Comparison of ENCODE assay signal across 21 cellular contexts in genomic region chr10:133218891-133219290, GRCh38. TPM values are rescaled to one million over a fixed set of nuclear protein-coding genes. Genes with fewer than 3 reads are reported as not detected.
DNase-seq lines count a peak whose midpoint lies in the region; ATAC-seq and TF ChIP-seq lines count a peak whose summit lies in the region.
"Had no signal": no experiment of that assay in that cellular context is flagged by ENCODE, and none has a peak within 500 bp of the region (broad histone marks: within the 10 kb centered on the region; RNA-seq: fewer than 3 reads in every experiment).

No MANE protein-coding gene starts in this region.

- no peak overlapping the region for H3K4me3 ChIP-seq in BLaER1 treated with 17β-estradiol and CSF1 and Interleukin-3, amounts not matched to agents 10 nM and 100 nM
- H3K4me3 ChIP-seq in MM.1S (ENCODE audit: low read length) (no peak overlapping the region), iPS-15b (ENCODE audit: low read depth, low read length) (no peak overlapping the region)
- H3K4me3 ChIP-seq: A549, HAP-1 had no signal

- H3K9me2 ChIP-seq in MM.1S (replicated peaks; ENCODE audit: insufficient read depth, low read length), result no peaks in the 10 kb centered on the region

- peaks cover under 1 to 22% (median 12%) of the 10 kb centered on the region in 11 experiments; a peak in 11 of 22 replicates for H3K27me3 ChIP-seq in BLaER1 treated with 17β-estradiol and CSF1 and Interleukin-3, amounts not matched to agents 10 nM and 100 nM
- H3K27me3 ChIP-seq in MM.1S (replicated peaks; ENCODE audit: insufficient read depth, low read length) (peaks cover 36% of the 10 kb centered on the region), iPS-15b (ENCODE audit: control insufficient read depth, insufficient read depth, low read length) (no peaks in the 10 kb centered on the region)

- no peaks in the 10 kb centered on the region for H3K9me3 ChIP-seq in BLaER1 treated with 17β-estradiol and CSF1 and Interleukin-3, amounts not matched to agents 10 nM and 100 nM (replicated peaks in 1 of 11)
- H3K9me3 ChIP-seq in MM.1S (replicated peaks; ENCODE audit: insufficient read depth, low read length) (no peaks in the 10 kb centered on the region), iPS-15b (ENCODE audit: control insufficient read depth, insufficient read depth, low read length) (no peaks in the 10 kb centered on the region)
- H3K9me3 ChIP-seq: A549, BE2C, Caco-2, HAP-1 had no signal

- no peak overlapping the region for H3K27ac Mint-ChIP-seq in stimulated activated memory B cell treated with anti-CD40 and anti-IgM and Interleukin-4, amounts not matched to agents 10 μg/mL and 1 μg/mL and 100 μg/mL, for 72 hours
- H3K27ac Mint-ChIP-seq in activated CD8-positive, alpha-beta memory T cell treated with anti-CD3 and anti-CD28 coated beads, Interleukin-2, amount 10 ng/mL, durations not matched to agents 7 days and 5 days, result no peak overlapping the region
- H3K27ac Mint-ChIP-seq: CD4-positive, CD25-positive, alpha-beta regulatory T cell; CD8-positive, alpha-beta T cell; HFFc6 had no signal

- 0 out of 2 replicates have a peak overlapping the region, but pooled peaks have one; percentile 19 for H2AFZ ChIP-seq in MM.1S (ENCODE audit: low read length)

- DNase-seq in MM.1S (no peak), NCI-H345 (lab: John Stamatoyannopoulos, UW) (no peak)
- no peak for DNase-seq in activated CD8-positive, alpha-beta memory T cell treated with anti-CD3 and anti-CD28 coated beads, Interleukin-2, amount 10 ng/mL, durations not matched to agents 7 days and 5 days
- DNase-seq: 8988T; ACHN; AML-193; BE2C; Caco-2; CD4-positive, CD25-positive, alpha-beta regulatory T cell; DMS153; DND-41; HFFc6 had no signal

- H3K4me2 ChIP-seq in BLaER1 treated with 17β-estradiol and CSF1 and Interleukin-3, amounts not matched to agents 10 nM and 100 nM, result peak overlapping the region in 8 of 11 experiments; percentile 60 to 79 (median 68); a peak in 13 of 22 replicates
- H3K4me2 ChIP-seq in MM.1S (ENCODE audit: low read depth, low read length), result peak overlapping the region; percentile 47
- H3K4me2 ChIP-seq: A549 had no signal

- H3K9ac ChIP-seq in BLaER1 treated with 17β-estradiol and CSF1 and Interleukin-3, amounts not matched to agents 10 nM and 100 nM, result no peak overlapping the region
- H3K9ac ChIP-seq in MM.1S (ENCODE audit: low read length) (no peak overlapping the region), iPS-15b (ENCODE audit: low read depth, low read length) (peak overlapping the region; percentile 47)

- H3F3A ChIP-seq in MM.1S (ENCODE audit: insufficient read depth, low read length), result no peaks in the 10 kb centered on the region

- no peak overlapping the region for H3K27ac ChIP-seq in BLaER1 treated with 17β-estradiol and CSF1 and Interleukin-3, amounts not matched to agents 10 nM and 100 nM
- no peak overlapping the region for H3K27ac ChIP-seq in MM.1S (ENCODE audit: low read length)
- H3K27ac ChIP-seq: A549, C4-2B had no signal

- H3K4me1 ChIP-seq in BLaER1 treated with 17β-estradiol and CSF1 and Interleukin-3, amounts not matched to agents 10 nM and 100 nM, result peaks cover 4 to 20% (median 16%) of the 10 kb centered on the region in 10 experiments; a peak in 19 of 20 replicates
- H3K4me1 ChIP-seq in MM.1S (ENCODE audit: low read length) (no peaks in the 10 kb centered on the region), iPS-15b (ENCODE audit: control insufficient read depth, insufficient read depth, low read length) (no peaks in the 10 kb centered on the region)
- H3K4me1 ChIP-seq: A549, BE2C, Caco-2, HAP-1 had no signal

- H3K9me3 Mint-ChIP-seq in stimulated activated memory B cell treated with anti-CD40 and anti-IgM and Interleukin-4, amounts not matched to agents 10 μg/mL and 1 μg/mL and 100 μg/mL, for 72 hours, result no peaks in the 10 kb centered on the region
- no peaks in the 10 kb centered on the region for H3K9me3 Mint-ChIP-seq in activated CD8-positive, alpha-beta memory T cell treated with anti-CD3 and anti-CD28 coated beads, Interleukin-2, amount 10 ng/mL, durations not matched to agents 7 days and 5 days (ENCODE audit: low read depth)
- H3K9me3 Mint-ChIP-seq: CD4-positive, CD25-positive, alpha-beta regulatory T cell; CD8-positive, alpha-beta T cell had no signal

- peaks cover 61% of the 10 kb centered on the region for H3K27me3 Mint-ChIP-seq in stimulated activated memory B cell treated with anti-CD40 and anti-IgM and Interleukin-4, amounts not matched to agents 10 μg/mL and 1 μg/mL and 100 μg/mL, for 72 hours
- H3K27me3 Mint-ChIP-seq in activated CD8-positive, alpha-beta memory T cell treated with anti-CD3 and anti-CD28 coated beads, Interleukin-2, amount 10 ng/mL, durations not matched to agents 7 days and 5 days, result peaks cover 5% of the 10 kb centered on the region

- H3K4me3 Mint-ChIP-seq in stimulated activated memory B cell treated with anti-CD40 and anti-IgM and Interleukin-4, amounts not matched to agents 10 μg/mL and 1 μg/mL and 100 μg/mL, for 72 hours, result no peak overlapping the region
- H3K4me3 Mint-ChIP-seq in activated CD8-positive, alpha-beta memory T cell treated with anti-CD3 and anti-CD28 coated beads, Interleukin-2, amount 10 ng/mL, durations not matched to agents 7 days and 5 days, result no peak overlapping the region
- H3K4me3 Mint-ChIP-seq: CD4-positive, CD25-positive, alpha-beta regulatory T cell; CD8-positive, alpha-beta T cell; HFFc6 had no signal

- H3K36me3 ChIP-seq in BLaER1 treated with 17β-estradiol and CSF1 and Interleukin-3, amounts not matched to agents 10 nM and 100 nM, result no peaks in the 10 kb centered on the region
- H3K36me3 ChIP-seq in MM.1S (replicated peaks; ENCODE audit: insufficient read depth, low read length), result no peaks in the 10 kb centered on the region
- peaks cover 12% of the 10 kb centered on the region for H3K36me3 ChIP-seq in iPS-15b (ENCODE audit: control insufficient read depth, insufficient read depth, low read length)
- H3K36me3 ChIP-seq: BE2C, HAP-1 had no signal

- H4K20me1 ChIP-seq in BLaER1 treated with 17β-estradiol and CSF1 and Interleukin-3, amounts not matched to agents 10 nM and 100 nM, result peaks cover 0 to 34% (median 0%) of the 10 kb centered on the region in 11 experiments; a peak in 4 of 22 replicates
- H4K20me1 ChIP-seq in MM.1S (ENCODE audit: insufficient read depth, low read length), result no peaks in the 10 kb centered on the region

- H3K4me1 Mint-ChIP-seq in stimulated activated memory B cell treated with anti-CD40 and anti-IgM and Interleukin-4, amounts not matched to agents 10 μg/mL and 1 μg/mL and 100 μg/mL, for 72 hours, result no peaks in the 10 kb centered on the region
- no peaks in the 10 kb centered on the region for H3K4me1 Mint-ChIP-seq in activated CD8-positive, alpha-beta memory T cell treated with anti-CD3 and anti-CD28 coated beads, Interleukin-2, amount 10 ng/mL, durations not matched to agents 7 days and 5 days
- H3K4me1 Mint-ChIP-seq: CD4-positive, CD25-positive, alpha-beta regulatory T cell had no signal

- H3K79me2 ChIP-seq in MM.1S (ENCODE audit: low read length), result no peaks in the 10 kb centered on the region

- CTCF ChIA-PET in activated CD8-positive, alpha-beta memory T cell treated with anti-CD3 and anti-CD28 coated beads, Interleukin-2, amount 10 ng/mL, durations not matched to agents 7 days and 5 days (lab: Charles Lee), result no interaction called here

- H3K36me3 Mint-ChIP-seq in stimulated activated memory B cell treated with anti-CD40 and anti-IgM and Interleukin-4, amounts not matched to agents 10 μg/mL and 1 μg/mL and 100 μg/mL, for 72 hours, result no peaks in the 10 kb centered on the region
- H3K36me3 Mint-ChIP-seq in activated CD8-positive, alpha-beta memory T cell treated with anti-CD3 and anti-CD28 coated beads, Interleukin-2, amount 10 ng/mL, durations not matched to agents 7 days and 5 days, result no peaks in the 10 kb centered on the region
- H3K36me3 Mint-ChIP-seq: CD4-positive, CD25-positive, alpha-beta regulatory T cell; CD8-positive, alpha-beta T cell had no signal

- no peak for TF ChIP-seq CTCF in MM.1S (IDR thresholded peaks at IDR 0.05; ENCODE audit: low read length)

- peak; percentile 25 for ATAC-seq in stimulated activated memory B cell treated with anti-CD40 and anti-IgM and Interleukin-4, amounts not matched to agents 10 μg/mL and 1 μg/mL and 100 μg/mL, for 72 hours
- no peak for ATAC-seq in activated CD8-positive, alpha-beta memory T cell treated with anti-CD3 and anti-CD28 coated beads, Interleukin-2, amount 10 ng/mL, durations not matched to agents 7 days and 5 days
- no peak for ATAC-seq in SK-N-SH treated with all-trans-retinoic acid at 6 μM for 48 hours
- ATAC-seq: CD8-positive, alpha-beta T cell had no signal

TF ChIP-seq in SK-N-SH treated with all-trans-retinoic acid at 6 μM for 48 hours, 23 proteins besides CTCF, POLR2A, EP300 and RAD21 (continues in another document):
- TF ChIP-seq SNAI2 (CRISPR knock-in tag; IDR thresholded peaks at IDR 0.05), result no peak
- no peak for TF ChIP-seq PATZ1 (CRISPR knock-in tag; IDR thresholded peaks at IDR 0.05; ENCODE audit: borderline replicate concordance)

RNA-seq across cellular contexts. Expression of gene UTF1, which starts 11.1 kb away (rescaled TPM):
- total RNA-seq in activated CD8-positive, alpha-beta memory T cell treated with anti-CD3 and anti-CD28 coated beads, Interleukin-2, amount 10 ng/mL, durations not matched to agents 7 days and 5 days, result not detected
- total RNA-seq: Caco-2; CD4-positive, CD25-positive, alpha-beta regulatory T cell; CD8-positive, alpha-beta T cell; H4; HFFc6 had no signal

RNA-seq across cellular contexts. Expression of gene VENTX, which starts 18.8 kb away (rescaled TPM):
- under 1 TPM in 1 of 2 experiments, not detected in 1; 0.12 TPM for total RNA-seq in activated CD8-positive, alpha-beta memory T cell treated with anti-CD3 and anti-CD28 coated beads, Interleukin-2, amount 10 ng/mL, durations not matched to agents 7 days and 5 days
- total RNA-seq: Caco-2; CD4-positive, CD25-positive, alpha-beta regulatory T cell; CD8-positive, alpha-beta T cell; H4; HFFc6 had no signal

RNA-seq across cellular contexts. Expression of gene ADAM8, which starts 57.8 kb away (rescaled TPM):
- 100 to 1,000 TPM; 142 to 173 TPM for total RNA-seq in activated CD8-positive, alpha-beta memory T cell treated with anti-CD3 and anti-CD28 coated beads, Interleukin-2, amount 10 ng/mL, durations not matched to agents 7 days and 5 days

RNA-seq across cellular contexts. Expression of gene KNDC1, which starts 58.9 kb away (rescaled TPM):
- under 1 TPM in 1 of 2 experiments, not detected in 1; 0.32 TPM for total RNA-seq in activated CD8-positive, alpha-beta memory T cell treated with anti-CD3 and anti-CD28 coated beads, Interleukin-2, amount 10 ng/mL, durations not matched to agents 7 days and 5 days
- total RNA-seq: CD8-positive, alpha-beta T cell had no signal
